In genomic region chr4:78065514-78066192, GRCh38 we compare ENCODE assay signal across 16 cellular contexts. TPM values are rescaled to one million over a fixed set of nuclear protein-coding genes. Genes with fewer than 3 reads are reported as not detected.
DNase-seq lines count a peak whose midpoint lies in the region; ATAC-seq and TF ChIP-seq lines count a peak whose summit lies in the region.
"Had no signal": no experiment of that assay in that cellular context is flagged by ENCODE, and none has a peak within 500 bp of the region (broad histone marks: within the 10 kb centered on the region; RNA-seq: fewer than 3 reads in every experiment).

No MANE protein-coding gene starts in this region.

- peak; percentile 27 for DNase-seq in NCI-H82 (lab: John Stamatoyannopoulos, UW)
- DNase-seq in NCI-H82 treated with DMSO at 0.1 percent for 48 hours (lab: John Stamatoyannopoulos, UW; ENCODE audit: unreplicated experiment) = no peak
- peak; percentile 54 for DNase-seq in NCI-H69 (lab: John Stamatoyannopoulos, UW)
- peak; percentile 19 for DNase-seq in fibroblast of villous mesenchyme (ENCODE audit: low read depth)
- DNase-seq in smooth muscle cell (lab: John Stamatoyannopoulos, UW; ENCODE audit: unreplicated experiment) = no peak
- DNase-seq in ovary = no peak
- DNase-seq: C1 segment of cervical spinal cord, EL, KBM-7, NCI-H1048, NCI-H2029 treated with DMSO at 0.1 percent for 48 hours, NCI-H510A, Right ventricle myocardium superior had no signal

- peaks cover 8% of the 10 kb centered on the region for H3F3A ChIP-seq in smooth muscle cell (ENCODE audit: low read depth)

- no peak for TF ChIP-seq POLR2A in ovary (IDR thresholded peaks at IDR 0.05)

- H3K4me3 ChIP-seq in fibroblast of villous mesenchyme (ENCODE audit: low read depth, low read length) (no peak overlapping the region), smooth muscle cell (no peak overlapping the region), ovary (no peak overlapping the region)
- H3K4me3 ChIP-seq: HAP-1 had no signal

- H3K9ac ChIP-seq in smooth muscle cell (ENCODE audit: low read depth) = no peak overlapping the region

- no peaks in the 10 kb centered on the region for H3K9me3 ChIP-seq in smooth muscle cell (replicated peaks; ENCODE audit: low read depth)
- no peaks in the 10 kb centered on the region for H3K9me3 ChIP-seq in ovary
- H3K9me3 ChIP-seq: HAP-1 had no signal

- ATAC-seq in HG03378 (IDR thresholded peaks at IDR 0.05; ENCODE audit: unreplicated experiment) = no peak
- ATAC-seq in GM21619 (IDR thresholded peaks at IDR 0.05; ENCODE audit: unreplicated experiment) = no peak

- peaks cover 16% of the 10 kb centered on the region for H3K79me2 ChIP-seq in smooth muscle cell (ENCODE audit: low read depth)

- H4K20me1 ChIP-seq in smooth muscle cell (ENCODE audit: low read depth) = no peaks in the 10 kb centered on the region

- peak overlapping the region; percentile 61 for H3K4me2 ChIP-seq in smooth muscle cell

- no peak for TF ChIP-seq CTCF in fibroblast of villous mesenchyme (IDR thresholded peaks at IDR 0.05; ENCODE audit: insufficient read depth, low read depth, low read length)
- TF ChIP-seq CTCF in smooth muscle cell (IDR thresholded peaks at IDR 0.05; ENCODE audit: borderline replicate concordance, insufficient read depth, poor library complexity, severe bottlenecking) = no peak
- no peak for TF ChIP-seq CTCF in ovary (IDR thresholded peaks at IDR 0.05)

- intact Hi-C loops in ovary (cut with DNase I) = no loop called here

- H3K36me3 ChIP-seq in smooth muscle cell (ENCODE audit: low read depth) = no peaks in the 10 kb centered on the region
- H3K36me3 ChIP-seq in ovary = no peaks in the 10 kb centered on the region
- H3K36me3 ChIP-seq: HAP-1 had no signal

- no peak overlapping the region for H2AFZ ChIP-seq in smooth muscle cell (ENCODE audit: low read depth)

- H3K4me1 ChIP-seq in smooth muscle cell (ENCODE audit: low read depth) (no peaks in the 10 kb centered on the region), ovary (ENCODE audit: insufficient read depth) (no peaks in the 10 kb centered on the region)
- H3K4me1 ChIP-seq: HAP-1 had no signal

- no peaks in the 10 kb centered on the region for H3K27me3 ChIP-seq in smooth muscle cell (ENCODE audit: low read depth)
- no peaks in the 10 kb centered on the region for H3K27me3 ChIP-seq in ovary

- no peak for TF ChIP-seq EP300 in ovary (IDR thresholded peaks at IDR 0.05)

- H3K27ac ChIP-seq in smooth muscle cell (ENCODE audit: low read depth) (no peak overlapping the region), ovary (no peak overlapping the region)

- 51% methylated on average over 4 of the region's 4 CpGs for WGBS in smooth muscle cell (ENCODE audit: low lambda C conversion rate)
- 37 to 39% (median 38%) methylated on average over 4 of the region's 4 CpGs for WGBS in ovary, 3 donors

RNA-seq across cellular contexts. Expression of gene FRAS1, which starts 8.5 kb away (rescaled TPM):
- total RNA-seq in fibroblast of villous mesenchyme = 0.97 and 1.3 TPM in 2 replicates
- 7.5 and 8.1 TPM in 2 replicates for total RNA-seq in smooth muscle cell
- polyA plus RNA-seq in smooth muscle cell = 0.55 and 5.0 TPM in 2 replicates
- 1 to 10 TPM in 4 of 7 donors, under 1 TPM in 3; 0.63 to 5.3 (median 1.6) TPM for total RNA-seq in ovary
- polyA plus RNA-seq in ovary = 1 to 10 TPM in 1 of 2 donors, under 1 TPM in 1; 0.16 to 1.4 TPM

Comparison
In these comparisons a context has a peak if more than half of its experiments do, and no peak if none do; other contexts are left out.
1. DNase-seq: peak in NCI-H82 (single experiment), NCI-H69 (single experiment) and fibroblast of villous mesenchyme (single experiment); none in NCI-H82 treated with DMSO at 0.1 percent for 48 hours (single experiment), smooth muscle cell (single experiment) and ovary (0 of 5).